ENCODE assay signal across 8 cellular contexts in genomic region chr19:14048439-14049153, GRCh38. TPM values are rescaled to one million over a fixed set of nuclear protein-coding genes. Genes with fewer than 3 reads are reported as not detected.
A peak's percentile ranks its signal among the peaks of the same experiment; 100 is the strongest.
DNase-seq lines count a peak whose midpoint lies in the region; ATAC-seq and FAIRE-seq lines count a peak whose summit lies in the region.

No MANE protein-coding gene starts in this region.

- no peaks in the 10 kb centered on the region for H3K4me1 Mint-ChIP-seq in activated T-helper 17 cell treated with anti-CD3 and anti-CD28 coated beads, Interleukin-2, amount 50 U/mL, for 72 hours

- no peak overlapping the region for H3K27ac Mint-ChIP-seq in activated T-helper 17 cell treated with anti-CD3 and anti-CD28 coated beads, Interleukin-2, amount 50 U/mL, for 72 hours

- no peaks in the 10 kb centered on the region for H3K9me3 Mint-ChIP-seq in activated T-helper 17 cell treated with anti-CD3 and anti-CD28 coated beads, Interleukin-2, amount 50 U/mL, for 72 hours

- H3K27me3 Mint-ChIP-seq in activated T-helper 17 cell treated with anti-CD3 and anti-CD28 coated beads, Interleukin-2, amount 50 U/mL, for 72 hours, result no peaks in the 10 kb centered on the region

- DNase-seq in SHP77 (lab: John Stamatoyannopoulos, UW) (peak; percentile 26 to 47), SHP77 treated with DMSO at 0.1 percent for 48 hours (lab: John Stamatoyannopoulos, UW) (no peak), RCC 7860 (ENCODE audit: low spot score) (peak; percentile 14), Right ventricle myocardium superior (peak; percentile 79)
- DNase-seq in stimulated activated CD4-positive, alpha-beta T cell treated with anti-CD3 and anti-CD28 coated beads, Interleukin-15, amount 100 ng/mL, for 1 hour (ENCODE audit: low read depth in 1 of 2, low spot score in 1 of 2), result peak; percentile 54 to 76

- peaks cover 92% of the 10 kb centered on the region for H3K36me3 Mint-ChIP-seq in activated T-helper 17 cell treated with anti-CD3 and anti-CD28 coated beads, Interleukin-2, amount 50 U/mL, for 72 hours (ENCODE audit: low read depth)

- intact Hi-C loops in Right ventricle myocardium superior (cut with DNase I), result no loop called here

- ATAC-seq in activated T-helper 17 cell treated with anti-CD3 and anti-CD28 coated beads, Interleukin-2, amount 50 U/mL, for 72 hours (replicated peaks), result peak; percentile 87
- ATAC-seq in Right ventricle myocardium superior (ENCODE audit: poor library complexity) (peak; percentile 77), HG02970 (IDR thresholded peaks at IDR 0.05; ENCODE audit: low FRiP score, unreplicated experiment) (no peak), HG03457 (IDR thresholded peaks at IDR 0.05; ENCODE audit: unreplicated experiment) (no peak)

- FAIRE-seq in RCC 7860 (lab: Jason Lieb, UNC), result no peak

- no peak overlapping the region for H3K4me3 Mint-ChIP-seq in activated T-helper 17 cell treated with anti-CD3 and anti-CD28 coated beads, Interleukin-2, amount 50 U/mL, for 72 hours

RNA-seq across cellular contexts. Expression of gene PALM3, which starts 13.3 kb away (rescaled TPM):
- not detected for total RNA-seq in activated T-helper 17 cell treated with anti-CD3 and anti-CD28 coated beads, Interleukin-2, amount 50 U/mL, for 72 hours
- not detected for total RNA-seq in Right ventricle myocardium superior

RNA-seq across cellular contexts. Expression of gene IL27RA, which starts 17.0 kb away (rescaled TPM):
- total RNA-seq in activated T-helper 17 cell treated with anti-CD3 and anti-CD28 coated beads, Interleukin-2, amount 50 U/mL, for 72 hours, result 10 to 100 TPM; 52.1 to 53.9 TPM
- total RNA-seq in Right ventricle myocardium superior, result 5.3 TPM

RNA-seq across cellular contexts. Expression of gene RLN3, which starts 20.6 kb away (rescaled TPM):
- total RNA-seq in activated T-helper 17 cell treated with anti-CD3 and anti-CD28 coated beads, Interleukin-2, amount 50 U/mL, for 72 hours, result not detected
- not detected for total RNA-seq in Right ventricle myocardium superior

RNA-seq across cellular contexts. Expression of gene MISP3, which starts 24.0 kb away (rescaled TPM):
- total RNA-seq in activated T-helper 17 cell treated with anti-CD3 and anti-CD28 coated beads, Interleukin-2, amount 50 U/mL, for 72 hours, result 1 to 10 TPM; 1.5 to 4.1 TPM
- total RNA-seq in Right ventricle myocardium superior, result 7.9 TPM

RNA-seq across cellular contexts. Expression of gene C19orf67, which starts 37.0 kb away (rescaled TPM):
- under 1 TPM in 1 of 2 donors, not detected in 1; 0.42 TPM for total RNA-seq in activated T-helper 17 cell treated with anti-CD3 and anti-CD28 coated beads, Interleukin-2, amount 50 U/mL, for 72 hours
- not detected for total RNA-seq in Right ventricle myocardium superior

Comparison
In these comparisons a context has a peak if more than half of its experiments do, and no peak if none do; other contexts are left out.
1. ATAC-seq: peak in activated T-helper 17 cell treated with anti-CD3 and anti-CD28 coated beads, Interleukin-2, amount 50 U/mL, for 72 hours (single experiment) and Right ventricle myocardium superior (single experiment); none in HG02970 (single experiment) and HG03457 (single experiment).